Comparison of ENCODE assay signal across 36 cellular contexts in the genomic region with DNA sequence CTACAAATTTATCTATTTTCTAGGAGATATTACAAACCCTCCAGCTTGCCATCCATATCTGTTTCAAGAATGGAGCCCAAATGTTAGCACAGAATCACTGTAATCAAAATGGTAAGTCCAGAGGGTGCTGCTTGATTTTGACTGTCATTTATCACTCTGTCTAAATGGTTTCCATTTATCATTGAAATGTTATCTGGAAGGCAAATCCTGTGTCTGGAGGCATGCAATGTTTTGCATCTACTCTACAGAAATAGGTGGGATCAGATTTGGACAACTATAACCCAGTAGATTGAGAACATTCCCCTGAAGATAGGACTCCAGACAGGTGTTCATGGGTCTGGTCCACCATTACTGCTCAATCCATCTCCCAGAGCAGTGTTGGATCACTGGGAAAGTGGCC.
"Had no signal": no experiment of that assay in that cellular context is flagged by ENCODE, and none has a peak within 500 bp of the region (broad histone marks: within the 10 kb centered on the region; RNA-seq: fewer than 3 reads in every experiment).

No MANE protein-coding gene starts in this region.

- H3K27ac ChIP-seq: adrenal gland, ascending aorta, body of pancreas, brain microvascular endothelial cell, breast epithelium, cardiac muscle cell had no signal

- H3K27me3 Mint-ChIP-seq: activated naive CD4-positive, alpha-beta T cell treated with anti-CD3 and anti-CD28 coated beads, Interleukin-2, amount 10 ng/mL, durations not matched to agents 7 days and 5 days had no signal

- H3K9me3 Mint-ChIP-seq: activated naive CD4-positive, alpha-beta T cell treated with anti-CD3 and anti-CD28 coated beads for 36 hours; activated naive CD4-positive, alpha-beta T cell treated with anti-CD3 and anti-CD28 coated beads, Interleukin-2, amount 10 ng/mL, durations not matched to agents 7 days and 5 days; activated naive CD4-positive, alpha-beta T cell treated with anti-CD3 and anti-CD28 coated beads, Interleukin-2, amount 50 U/mL, for 24 hours; activated naive CD4-positive, alpha-beta T cell treated with anti-CD3 and anti-CD28 coated beads, Interleukin-2, amount 50 U/mL, for 72 hours; activated naive CD8-positive, alpha-beta T cell treated with anti-CD3 and anti-CD28 coated beads for 36 hours; activated naive CD8-positive, alpha-beta T cell treated with anti-CD3 and anti-CD28 coated beads, Interleukin-2, amount 10 ng/mL, durations not matched to agents 7 days and 5 days; activated naive CD8-positive, alpha-beta T cell treated with anti-CD3 and anti-CD28 coated beads, Interleukin-2, amount 50 U/mL, for 24 hours; activated T-cell treated with anti-CD3 and anti-CD28 coated beads, Interleukin-2, amount 50 U/mL, for 4 hours; activated T-cell treated with anti-CD3 and anti-CD28 coated beads, Interleukin-2, amount 50 U/mL, for 72 hours; activated T-helper 1 cell treated with anti-CD3 and anti-CD28 coated beads, Interleukin-12 subunit alpha, Interleukin-12 subunit beta, Interleukin-2, Interleukin-4 antibody, amounts not matched to agents 30 ng/mL and 10 ng/mL and 1 ng/mL, durations not matched to agents 14 hours and 24 hours and 36 hours; activated T-helper 17 cell treated with anti-CD3 and anti-CD28 coated beads, Interleukin-2, amount 50 U/mL, for 72 hours; activated T-helper 2 cell treated with anti-CD3 and anti-CD28 coated beads, Interferon-gamma antibody, Interleukin-2, Interleukin-4, amounts not matched to agents 10 μg/mL and 5 μg/mL and 100 μg/mL, durations not matched to agents 14 hours and 24 hours and 36 hours; brain; central memory CD8-positive, alpha-beta T cell had no signal

- DNase-seq: activated effector memory CD4-positive, alpha-beta T cell treated with anti-CD3 and anti-CD28 coated beads, Interleukin-2, amount 50 U/mL, for 16 hours; activated effector memory CD4-positive, alpha-beta T cell treated with Interleukin-2 at 50 U/mL for 16 hours; activated gamma-delta T cell; activated gamma-delta T cell treated with Interleukin-2 at 50 U/mL for 16 hours; activated naive CD4-positive, alpha-beta T cell; activated naive CD4-positive, alpha-beta T cell treated with anti-CD3 and anti-CD28 coated beads for 36 hours; activated naive CD4-positive, alpha-beta T cell treated with anti-CD3 and anti-CD28 coated beads, Interleukin-2, amount 10 ng/mL, durations not matched to agents 7 days and 5 days; activated naive CD4-positive, alpha-beta T cell treated with anti-CD3 and anti-CD28 coated beads, Interleukin-2, amount 50 U/mL, for 16 hours; activated naive CD4-positive, alpha-beta T cell treated with Interleukin-2 at 50 U/mL for 16 hours; activated naive CD8-positive, alpha-beta T cell treated with anti-CD3 and anti-CD28 coated beads for 36 hours; activated naive CD8-positive, alpha-beta T cell treated with anti-CD3 and anti-CD28 coated beads, Interleukin-2, amount 10 ng/mL, durations not matched to agents 7 days and 5 days; activated naive CD8-positive, alpha-beta T cell treated with anti-CD3 and anti-CD28 coated beads, Interleukin-2, amount 50 U/mL, for 24 hours; activated T-cell treated with anti-CD3 and anti-CD28 coated beads, Interleukin-2, amount 50 U/mL, for 4 hours; activated T-cell treated with anti-CD3 and anti-CD28 coated beads, Interleukin-2, amount 50 U/mL, for 48 hours; activated T-cell treated with anti-CD3 and anti-CD28 coated beads, Interleukin-2, amount 50 U/mL, for 72 hours; adrenal gland; amniotic stem cell; amygdala; anterior cingulate cortex; aorta; body of pancreas; brain microvascular endothelial cell; caudate nucleus; central memory CD4-positive, alpha-beta T cell; cerebellar nuclear complex had no signal

- H3K27me3 ChIP-seq: adrenal gland, ascending aorta, body of pancreas, brain microvascular endothelial cell, breast epithelium, cardiac muscle cell had no signal

- H3K4me3 Mint-ChIP-seq: activated naive CD4-positive, alpha-beta T cell treated with anti-CD3 and anti-CD28 coated beads for 36 hours; activated naive CD4-positive, alpha-beta T cell treated with anti-CD3 and anti-CD28 coated beads, Interleukin-2, amount 10 ng/mL, durations not matched to agents 7 days and 5 days; activated naive CD4-positive, alpha-beta T cell treated with anti-CD3 and anti-CD28 coated beads, Interleukin-2, amount 50 U/mL, for 24 hours; activated naive CD8-positive, alpha-beta T cell; activated naive CD8-positive, alpha-beta T cell treated with anti-CD3 and anti-CD28 coated beads for 36 hours; activated naive CD8-positive, alpha-beta T cell treated with anti-CD3 and anti-CD28 coated beads, Interleukin-2, amount 10 ng/mL, durations not matched to agents 7 days and 5 days; activated naive CD8-positive, alpha-beta T cell treated with anti-CD3 and anti-CD28 coated beads, Interleukin-2, amount 50 U/mL, for 24 hours; activated T-cell treated with anti-CD3 and anti-CD28 coated beads, Interleukin-2, amount 50 U/mL, for 4 hours; activated T-cell treated with anti-CD3 and anti-CD28 coated beads, Interleukin-2, amount 50 U/mL, for 72 hours; activated T-helper 1 cell treated with anti-CD3 and anti-CD28 coated beads, Interleukin-12 subunit alpha, Interleukin-12 subunit beta, Interleukin-2, Interleukin-4 antibody, amounts not matched to agents 30 ng/mL and 10 ng/mL and 1 ng/mL, durations not matched to agents 14 hours and 24 hours and 36 hours; activated T-helper 17 cell treated with anti-CD3 and anti-CD28 coated beads, Interleukin-2, amount 50 U/mL, for 72 hours; brain; central memory CD8-positive, alpha-beta T cell had no signal

- H3K4me1 Mint-ChIP-seq: activated naive CD4-positive, alpha-beta T cell treated with anti-CD3 and anti-CD28 coated beads, Interleukin-2, amount 10 ng/mL, durations not matched to agents 7 days and 5 days; activated naive CD4-positive, alpha-beta T cell treated with anti-CD3 and anti-CD28 coated beads, Interleukin-2, amount 50 U/mL, for 24 hours; activated naive CD8-positive, alpha-beta T cell treated with anti-CD3 and anti-CD28 coated beads for 36 hours; activated naive CD8-positive, alpha-beta T cell treated with anti-CD3 and anti-CD28 coated beads, Interleukin-2, amount 10 ng/mL, durations not matched to agents 7 days and 5 days; activated naive CD8-positive, alpha-beta T cell treated with anti-CD3 and anti-CD28 coated beads, Interleukin-2, amount 50 U/mL, for 24 hours; activated T-helper 17 cell treated with anti-CD3 and anti-CD28 coated beads, Interleukin-2, amount 50 U/mL, for 72 hours; central memory CD8-positive, alpha-beta T cell had no signal

- H3K36me3 ChIP-seq: adrenal gland, ascending aorta, brain microvascular endothelial cell, breast epithelium, cardiac muscle cell had no signal

- H3K4me1 ChIP-seq: adrenal gland, ascending aorta, body of pancreas, breast epithelium had no signal

- H3K4me3 ChIP-seq: adrenal gland, ascending aorta, body of pancreas, breast epithelium, cardiac muscle cell had no signal

- H3K9me3 ChIP-seq: adrenal gland, ascending aorta, body of pancreas, breast epithelium had no signal

- H3K27ac Mint-ChIP-seq: activated naive CD4-positive, alpha-beta T cell treated with anti-CD3 and anti-CD28 coated beads for 36 hours; activated naive CD4-positive, alpha-beta T cell treated with anti-CD3 and anti-CD28 coated beads, Interleukin-2, amount 10 ng/mL, durations not matched to agents 7 days and 5 days; activated naive CD4-positive, alpha-beta T cell treated with anti-CD3 and anti-CD28 coated beads, Interleukin-2, amount 50 U/mL, for 24 hours; activated naive CD4-positive, alpha-beta T cell treated with anti-CD3 and anti-CD28 coated beads, Interleukin-2, amount 50 U/mL, for 72 hours; activated naive CD8-positive, alpha-beta T cell; activated naive CD8-positive, alpha-beta T cell treated with anti-CD3 and anti-CD28 coated beads for 36 hours; activated naive CD8-positive, alpha-beta T cell treated with anti-CD3 and anti-CD28 coated beads, Interleukin-2, amount 10 ng/mL, durations not matched to agents 7 days and 5 days; activated naive CD8-positive, alpha-beta T cell treated with anti-CD3 and anti-CD28 coated beads, Interleukin-2, amount 50 U/mL, for 24 hours; activated T-cell treated with anti-CD3 and anti-CD28 coated beads, Interleukin-2, amount 50 U/mL, for 72 hours; activated T-helper 1 cell treated with anti-CD3 and anti-CD28 coated beads, Interleukin-12 subunit alpha, Interleukin-12 subunit beta, Interleukin-2, Interleukin-4 antibody, amounts not matched to agents 30 ng/mL and 10 ng/mL and 1 ng/mL, durations not matched to agents 14 hours and 24 hours and 36 hours; activated T-helper 17 cell treated with anti-CD3 and anti-CD28 coated beads, Interleukin-2, amount 50 U/mL, for 72 hours; activated T-helper 2 cell treated with anti-CD3 and anti-CD28 coated beads, Interferon-gamma antibody, Interleukin-2, Interleukin-4, amounts not matched to agents 10 μg/mL and 5 μg/mL and 100 μg/mL, durations not matched to agents 14 hours and 24 hours and 36 hours; brain had no signal

- H3K36me3 Mint-ChIP-seq: activated naive CD4-positive, alpha-beta T cell treated with anti-CD3 and anti-CD28 coated beads, Interleukin-2, amount 10 ng/mL, durations not matched to agents 7 days and 5 days; activated naive CD4-positive, alpha-beta T cell treated with anti-CD3 and anti-CD28 coated beads, Interleukin-2, amount 50 U/mL, for 24 hours; activated naive CD4-positive, alpha-beta T cell treated with anti-CD3 and anti-CD28 coated beads, Interleukin-2, amount 50 U/mL, for 72 hours; activated naive CD8-positive, alpha-beta T cell; activated naive CD8-positive, alpha-beta T cell treated with anti-CD3 and anti-CD28 coated beads for 36 hours; activated naive CD8-positive, alpha-beta T cell treated with anti-CD3 and anti-CD28 coated beads, Interleukin-2, amount 10 ng/mL, durations not matched to agents 7 days and 5 days; brain had no signal
